Comparison of ENCODE assay signal across 1 cellular context in genomic region chr6:70668499-70668812, GRCh38.
A peak's percentile ranks its signal among the peaks of the same experiment; 100 is the strongest.
TF ChIP-seq lines count a peak whose summit lies in the region.

No MANE protein-coding gene starts in this region.

TF ChIP-seq in H1, 55 proteins besides CTCF, POLR2A, EP300 and RAD21:
- TF ChIP-seq CHD7 (IDR thresholded peaks at IDR 0.05; ENCODE audit: insufficient replicate concordance, low read length): no peak
- no peak for TF ChIP-seq SIN3A (conservative IDR thresholded peaks at IDR 0.05 in 1 of 2, IDR thresholded peaks at IDR 0.05 in 1 of 2; ENCODE audit: low read depth in 1 of 2, low read length in 2 of 2)
- peak; percentile 5 for TF ChIP-seq CTBP2 (IDR thresholded peaks at IDR 0.05; ENCODE audit: borderline replicate concordance, insufficient read depth, insufficient read length, low read length)
- TF ChIP-seq KDM4A (IDR thresholded peaks at IDR 0.05; ENCODE audit: low read depth, low read length, severe bottlenecking): peak; percentile 2
TF ChIP-seq in H1: peak in this region for 2.
